In genomic region chr17:79874329-79874981, GRCh38 we compare ENCODE assay signal across 10 cellular contexts. TPM values are rescaled to one million over a fixed set of nuclear protein-coding genes. Genes with fewer than 3 reads are reported as not detected.
A peak's percentile ranks its signal among the peaks of the same experiment; 100 is the strongest.
DNase-seq lines count a peak whose midpoint lies in the region; ATAC-seq, FAIRE-seq and TF ChIP-seq lines count a peak whose summit lies in the region.
"Had no signal": no experiment of that assay in that cellular context is flagged by ENCODE, and none has a peak within 500 bp of the region (broad histone marks: within the 10 kb centered on the region; RNA-seq: fewer than 3 reads in every experiment).

No MANE protein-coding gene starts in this region.

- no peak overlapping the region for H3K18ac ChIP-seq in H1 (ENCODE audit: extremely low read depth, low read length)

- no peaks in the 10 kb centered on the region for H3K36me3 ChIP-seq in CD4-positive, alpha-beta memory T cell (ENCODE audit: insufficient read depth, low read length)
- H3K36me3 ChIP-seq in OCI-LY7 (ENCODE audit: insufficient read depth, low read length) = no peaks in the 10 kb centered on the region
- H3K36me3 ChIP-seq in H1 (ENCODE audit: control insufficient read depth in 2 of 4, insufficient read depth in 4 of 4, low read length in 3 of 4) = no peaks in the 10 kb centered on the region
- H3K36me3 ChIP-seq: SJSA1 had no signal

- BruUV-seq in OCI-LY7 (replicated peaks; lab: Mats Ljungman, UMichigan) = no TSS peak

- ATAC-seq in GM19463 (IDR thresholded peaks at IDR 0.05; ENCODE audit: unreplicated experiment) = no peak

- H3K9me2 ChIP-seq in OCI-LY7 (ENCODE audit: insufficient read depth, low read length) = no peaks in the 10 kb centered on the region

- POLR2A ChIA-PET in CD4-positive, alpha-beta memory T cell (lab: Charles Lee; ENCODE audit: partially characterized antibody) = no interaction called here
- POLR2A ChIA-PET in OCI-LY7 (lab: Charles Lee) (no interaction called here), H1 (lab: Charles Lee; ENCODE audit: partially characterized antibody) (interaction anchor here (0.6 kb wide), 1 partner anchor 132 kb away, joined by 3 read pairs; no protein-coding TSS in a partner anchor)

- H2BK20ac ChIP-seq in H1 (ENCODE audit: low read length) = no peak overlapping the region

- H3K4me2 ChIP-seq in OCI-LY7 (ENCODE audit: low read length) (no peak overlapping the region), H1 (ENCODE audit: insufficient read depth in 1 of 2, low read depth in 2 of 2, low read length in 2 of 2) (no peak overlapping the region)

- no peak overlapping the region for H3K27ac ChIP-seq in CD4-positive, alpha-beta memory T cell (ENCODE audit: low read depth, low read length)
- H3K27ac ChIP-seq in OCI-LY7 (ENCODE audit: low read depth, low read length, poor library complexity, severe bottlenecking) = no peak overlapping the region
- H3K27ac ChIP-seq in H1 (ENCODE audit: low read depth, low read length) = no peak overlapping the region
- H3K27ac ChIP-seq: SJSA1 had no signal

- no peak for TF ChIP-seq EP300 in H1 (IDR thresholded peaks at IDR 0.05; ENCODE audit: borderline replicate concordance in 1 of 2, low read depth in 2 of 2, low read length in 2 of 2)

- H3K9me3 ChIP-seq in CD4-positive, alpha-beta memory T cell (ENCODE audit: control insufficient read depth in 1 of 2, low read length in 2 of 2) = no peaks in the 10 kb centered on the region
- H3K9me3 ChIP-seq in OCI-LY7 (ENCODE audit: low read length) = no peaks in the 10 kb centered on the region
- H3K9me3 ChIP-seq in H1 (ENCODE audit: insufficient read depth in 2 of 2, low read depth in 1 of 2, low read length in 1 of 2) = no peaks in the 10 kb centered on the region
- H3K9me3 ChIP-seq: SJSA1 had no signal

- H3K4me1 ChIP-seq in CD4-positive, alpha-beta memory T cell (ENCODE audit: insufficient read depth, low read length) = no peaks in the 10 kb centered on the region
- H3K4me1 ChIP-seq in OCI-LY7 (ENCODE audit: insufficient read depth, low read length, poor library complexity, severe bottlenecking) = no peaks in the 10 kb centered on the region
- H3K4me1 ChIP-seq in H1 (replicated peaks in 1 of 4; ENCODE audit: control insufficient read depth in 3 of 4, insufficient read depth in 4 of 4, low read length in 3 of 4) = no peaks in the 10 kb centered on the region; a peak in 3 of 7 replicates

- H4K91ac ChIP-seq in H1 (replicated peaks; ENCODE audit: insufficient read length, low read length) = no peak overlapping the region

- H3K79me1 ChIP-seq in H1 (ENCODE audit: low read depth, low read length) = no peaks in the 10 kb centered on the region

- no peaks in the 10 kb centered on the region for H3K79me2 ChIP-seq in OCI-LY7 (ENCODE audit: insufficient read depth, low read depth, low read length)
- H3K79me2 ChIP-seq in H1 (ENCODE audit: control insufficient read depth in 1 of 2, insufficient read depth in 2 of 2, low read length in 2 of 2) = no peaks in the 10 kb centered on the region

- H3K36me3 Mint-ChIP-seq in CD4-positive, alpha-beta memory T cell = no peaks in the 10 kb centered on the region
- no peaks in the 10 kb centered on the region for H3K36me3 Mint-ChIP-seq in osteocyte (ENCODE audit: unreplicated experiment)

- no peak overlapping the region for H3K4me3 Mint-ChIP-seq in CD4-positive, alpha-beta memory T cell
- H3K4me3 Mint-ChIP-seq in osteocyte (ENCODE audit: unreplicated experiment) = no peak overlapping the region

- 62% methylated on average over 6 of the region's 6 CpGs; no CpG with 5 or more reads in 1 of the 2 experiments for WGBS in H1 (ENCODE audit: extremely low coverage in 1 of 2, insufficient coverage in 1 of 2, insufficient read length in 1 of 2, insufficient replicate concordance in 2 of 2, low coverage in 1 of 2, low lambda C conversion rate in 2 of 2, missing lambda C conversion rate in 1 of 2), 2 experiments

- peak; percentile 14 for FAIRE-seq in GM12892 (lab: Jason Lieb, UNC)
- FAIRE-seq in H1 (lab: Jason Lieb, UNC) = peak; percentile 93
- FAIRE-seq: islet of Langerhans had no signal

- H2AFZ ChIP-seq in OCI-LY7 (ENCODE audit: low read length) (no peak overlapping the region), H1 (ENCODE audit: low read length) (no peak overlapping the region)

- no peak overlapping the region for H3K4ac ChIP-seq in H1 (replicated peaks; ENCODE audit: insufficient read length, low read depth, low read length)

- no peaks in the 10 kb centered on the region for H3K9me3 Mint-ChIP-seq in CD4-positive, alpha-beta memory T cell
- H3K9me3 Mint-ChIP-seq in osteocyte (ENCODE audit: unreplicated experiment) = peaks cover 5% of the 10 kb centered on the region

- peak in 4 of 5 donors; percentile 14 to 34 (median 25) for DNase-seq in CD4-positive, alpha-beta memory T cell
- DNase-seq in GM12892 (ENCODE audit: insufficient read length) (no peak), OCI-LY7 (ENCODE audit: low spot score) (peak; percentile 71), H1 (ENCODE audit: low read depth in 1 of 2, low spot score in 2 of 2) (no peak), osteocyte (ENCODE audit: extremely low spot score, unreplicated experiment) (no peak), NCI-H2029 treated with DMSO at 0.1 percent for 48 hours (lab: John Stamatoyannopoulos, UW) (no peak), occipital lobe (lab: John Stamatoyannopoulos, UW) (no peak)

- H3K4me3 ChIP-seq in CD4-positive, alpha-beta memory T cell (ENCODE audit: low read length in 2 of 2) = no peak overlapping the region
- H3K4me3 ChIP-seq in OCI-LY7 (ENCODE audit: low read depth, low read length, poor library complexity, severe bottlenecking) (no peak overlapping the region), H1 (ENCODE audit: extremely low read depth in 1 of 4, insufficient read depth in 2 of 4, low read depth in 3 of 4, low read length in 4 of 4) (no peak overlapping the region)
- H3K4me3 ChIP-seq: SJSA1 had no signal

- no peaks in the 10 kb centered on the region for H3K23me2 ChIP-seq in H1 (ENCODE audit: low read depth, low read length)

- H3K27me3 Mint-ChIP-seq in CD4-positive, alpha-beta memory T cell = peaks cover 0 to 14% of the 10 kb centered on the region in 2 donors
- H3K27me3 Mint-ChIP-seq in osteocyte (ENCODE audit: unreplicated experiment) = peaks cover 26% of the 10 kb centered on the region

- no peak overlapping the region for H2BK15ac ChIP-seq in H1 (ENCODE audit: low read length)

- no peak overlapping the region for H3K14ac ChIP-seq in H1 (ENCODE audit: insufficient read length)

- H4K8ac ChIP-seq in H1 (ENCODE audit: extremely low read depth, insufficient read depth, low read length) = no peak overlapping the region

- TF ChIP-seq RAD21 in H1 (IDR thresholded peaks at IDR 0.05 in 1 of 2, conservative IDR thresholded peaks at IDR 0.05 in 1 of 2; ENCODE audit: low read depth in 2 of 2, low read length in 2 of 2) = 0 out of 4 replicates have a peak, but pooled peaks of 1 of the 2 experiments have one; percentile 10

- TF ChIP-seq CTCF in OCI-LY7 (conservative IDR thresholded peaks at IDR 0.05; ENCODE audit: low read length) = peak; percentile 89
- TF ChIP-seq CTCF in H1 (IDR thresholded peaks at IDR 0.05; ENCODE audit: control extremely low read depth in 1 of 3, insufficient read depth in 1 of 3, low read depth in 1 of 3, low read length in 3 of 3) = peak in 2 of 3 experiments; percentile 49 to 60; a peak in 2 of 4 replicates
- TF ChIP-seq CTCF in osteocyte (IDR thresholded peaks at IDR 0.05) = peak; percentile 51

- H2BK12ac ChIP-seq in H1 (ENCODE audit: low read depth, low read length) = no peak overlapping the region

- CTCF ChIA-PET in CD4-positive, alpha-beta memory T cell (lab: Charles Lee; ENCODE audit: partially characterized antibody) = interaction anchor here (0.7 kb wide), 1 partner anchor 197 kb away, joined by 3 read pairs; no protein-coding TSS in a partner anchor
- CTCF ChIA-PET in OCI-LY7 (lab: Charles Lee; ENCODE audit: unreplicated experiment) = interaction anchor here (0.7 kb wide), 1 partner anchor 63 kb away, joined by 3 read pairs; no protein-coding TSS in a partner anchor
- CTCF ChIA-PET in H1 (lab: Charles Lee; ENCODE audit: partially characterized antibody) = interaction anchor here (0.6 to 7.3 kb wide), 22 partner anchors 9 to 598 kb away, joined by 3 to 64 read pairs (median 4); no protein-coding TSS in a partner anchor

- no peak for TF ChIP-seq POLR2A in GM12892 (IDR thresholded peaks at IDR 0.05; ENCODE audit: low read depth, low read length)
- no peak for TF ChIP-seq POLR2A in H1 (IDR thresholded peaks at IDR 0.05; ENCODE audit: control extremely low read depth in 1 of 2, low read depth in 2 of 2, low read length in 2 of 2)

- H2BK120ac ChIP-seq in H1 (replicated peaks; ENCODE audit: low read depth, low read length) = no peak overlapping the region

- no peak overlapping the region for H4K5ac ChIP-seq in H1 (ENCODE audit: insufficient read length, low read depth, low read length)

- H3K27me3 ChIP-seq in CD4-positive, alpha-beta memory T cell (ENCODE audit: insufficient read depth, low read length) = no peaks in the 10 kb centered on the region
- H3K27me3 ChIP-seq in H1 (replicated peaks in 1 of 4; ENCODE audit: control insufficient read depth in 3 of 4, extremely low read depth in 1 of 4, insufficient read depth in 3 of 4, low read length in 3 of 4) = no peaks in the 10 kb centered on the region
- H3K27me3 ChIP-seq: SJSA1 had no signal

- no peak overlapping the region for H3K9ac ChIP-seq in H1 (replicated peaks in 1 of 4; ENCODE audit: extremely low read depth in 1 of 4, low read depth in 3 of 4, low read length in 3 of 4)

- H2BK5ac ChIP-seq in H1 (ENCODE audit: low read depth, low read length) = no peak overlapping the region

- no peak overlapping the region for H3K23ac ChIP-seq in H1 (ENCODE audit: insufficient read length)

- intact Hi-C loops in CD4-positive, alpha-beta memory T cell (cut with micrococcal nuclease) = no loop called here
- intact Hi-C loops in OCI-LY7 (cut with micrococcal nuclease; ENCODE audit: unreplicated experiment) = no loop called here

- no peaks in the 10 kb centered on the region for H4K20me1 ChIP-seq in OCI-LY7 (ENCODE audit: insufficient read depth, low read length)
- no peaks in the 10 kb centered on the region for H4K20me1 ChIP-seq in H1 (replicated peaks in 1 of 2; ENCODE audit: control insufficient read depth in 1 of 2, insufficient read depth in 2 of 2, low read length in 2 of 2)

- H2AK5ac ChIP-seq in H1 (ENCODE audit: low read depth, low read length) = no peak overlapping the region

- H3K4me1 Mint-ChIP-seq in CD4-positive, alpha-beta memory T cell = peaks cover 4 to 6% (median 5%) of the 10 kb centered on the region in 4 donors
- H3K4me1 Mint-ChIP-seq in osteocyte (ENCODE audit: unreplicated experiment) = no peaks in the 10 kb centered on the region

- H3K56ac ChIP-seq in H1 (replicated peaks; ENCODE audit: insufficient read length, low read depth, low read length) = no peak overlapping the region

- H3K27ac Mint-ChIP-seq in CD4-positive, alpha-beta memory T cell = no peak overlapping the region
- H3K27ac Mint-ChIP-seq in osteocyte (ENCODE audit: unreplicated experiment) = no peak overlapping the region

RNA-seq across cellular contexts. Expression of gene CBX4, which starts 35.2 kb away (rescaled TPM):
- 10 to 100 TPM; 64.7 to 65.7 TPM for total RNA-seq in CD4-positive, alpha-beta memory T cell
- polyA plus RNA-seq in CD4-positive, alpha-beta memory T cell = 1 to 10 TPM; 1.2 to 9.7 TPM
- polyA plus RNA-seq in GM12892 (2012; ENCODE audit: missing spikeins) = 4.1 TPM
- 98.9 and 109 TPM in 2 replicates for total RNA-seq in OCI-LY7 (2014; rRNA removed; shearing (Covaris generic))
- total RNA-seq in OCI-LY7 (2022) (110 and 121 TPM in 2 replicates), osteocyte (21.4 and 23.2 TPM in 2 replicates), occipital lobe (19.2 TPM)
- total RNA-seq in H1 (2021; fragmentation: NEBNext Ultra II Directional; extraction: Animal tissue kit (Norgen Biotek cat#: 25700)) = 3.2 and 4.0 TPM in 2 replicates
- polyA plus RNA-seq in H1 (2011; rRNA removed) = 1.8 and 3.6 TPM in 2 replicates
- polyA plus RNA-seq in H1 (2011; cell fraction: cytosol; rRNA removed) = 3.5 TPM
- polyA plus RNA-seq in H1 (2011; cell fraction: nucleus; rRNA removed) = 5.3 TPM
- 0.79 to 2.9 TPM (median 2.4 TPM) in 4 replicates for polyA plus RNA-seq in H1 (2012, experiment 1 of 2)
- 1.8 TPM for polyA plus RNA-seq in H1 (2012, experiment 2 of 2)
- polyA plus RNA-seq in H1 (2013, experiment 1 of 2) = 2.0 TPM
- 1.9 TPM for polyA plus RNA-seq in H1 (2013, experiment 2 of 2)
- polyA minus RNA-seq in H1 (2011; rRNA and poly(A)+ RNA removed) = 1.9 and 3.6 TPM in 2 replicates
- polyA minus RNA-seq in H1 (2011; cell fraction: cytosol; rRNA and poly(A)+ RNA removed) = 13.8 TPM
- polyA minus RNA-seq in H1 (2011; cell fraction: nucleus; rRNA and poly(A)+ RNA removed) = 6.5 TPM

Comparison
In these comparisons a context has a peak if more than half of its experiments do, and no peak if none do; other contexts are left out.
1. DNase-seq: peak in CD4-positive, alpha-beta memory T cell (4 of 5) and OCI-LY7 (single experiment); none in GM12892 (single experiment), H1 (0 of 2), osteocyte (single experiment), NCI-H2029 treated with DMSO at 0.1 percent for 48 hours (single experiment) and occipital lobe (single experiment).
2. Peak in every context shown above with its lines, with median percentiles within 50 percentile points of each other: CTCF ChIP-seq.